ENCODE assay signal across 8 cellular contexts in genomic region chr19:49818691-49819331, GRCh38. TPM values are rescaled to one million over a fixed set of nuclear protein-coding genes. Genes with fewer than 3 reads are reported as not detected.
A peak's percentile ranks its signal among the peaks of the same experiment; 100 is the strongest.
DNase-seq lines count a peak whose midpoint lies in the region; ATAC-seq and TF ChIP-seq lines count a peak whose summit lies in the region.

No MANE protein-coding gene starts in this region.

- no peak for TF ChIP-seq CTCF in DND-41 (IDR thresholded peaks at IDR 0.05; ENCODE audit: borderline replicate concordance, extremely low read depth, low read length, poor library complexity, severe bottlenecking)
- no peak for TF ChIP-seq CTCF in OCI-LY3 (IDR thresholded peaks at IDR 0.05; ENCODE audit: low read depth, low read length)
- TF ChIP-seq CTCF in endodermal cell (conservative IDR thresholded peaks at IDR 0.05), result no peak
- no peak for TF ChIP-seq CTCF in osteocyte (IDR thresholded peaks at IDR 0.05)

- H3K9me3 Mint-ChIP-seq in endodermal cell (no peaks in the 10 kb centered on the region), osteocyte (ENCODE audit: unreplicated experiment) (no peaks in the 10 kb centered on the region)

- peak overlapping the region; percentile 93 for H3K27ac ChIP-seq in DND-41 (ENCODE audit: low read length)
- peak overlapping the region; percentile 71 for H3K27ac ChIP-seq in OCI-LY3 (ENCODE audit: low read length)
- peak overlapping the region; percentile 60 for H3K27ac ChIP-seq in endodermal cell (ENCODE audit: low read depth, low read length)

- H3K4me3 ChIP-seq in DND-41 (ENCODE audit: low read depth in 1 of 2, low read length in 2 of 2) (peak overlapping the region; percentile 88 to 96), OCI-LY3 (ENCODE audit: low read length) (peak overlapping the region; percentile 89), endodermal cell (ENCODE audit: low read length) (peak overlapping the region; percentile 95)

- DNase-seq in DND-41 (no peak), endodermal cell (no peak), osteocyte (ENCODE audit: extremely low spot score, unreplicated experiment) (no peak), NCI-H2081 (lab: John Stamatoyannopoulos, UW) (no peak), GM19238 (ENCODE audit: insufficient read length, low spot score) (no peak)
- no peak for DNase-seq in activated CD8-positive, alpha-beta memory T cell treated with anti-CD3 and anti-CD28 coated beads for 24 hours

- H3K27me3 ChIP-seq in DND-41 (ENCODE audit: insufficient read depth, low read length, poor library complexity) (no peaks in the 10 kb centered on the region), OCI-LY3 (ENCODE audit: low read depth, low read length) (no peaks in the 10 kb centered on the region), endodermal cell (ENCODE audit: control insufficient read depth, insufficient read depth, low read length, poor library complexity, severe bottlenecking) (no peaks in the 10 kb centered on the region)

- H3K27me3 Mint-ChIP-seq in endodermal cell (ENCODE audit: insufficient read depth) (no peaks in the 10 kb centered on the region), osteocyte (ENCODE audit: unreplicated experiment) (no peaks in the 10 kb centered on the region)

- H3K27ac Mint-ChIP-seq in endodermal cell (peak overlapping the region; percentile 97), osteocyte (ENCODE audit: unreplicated experiment) (peak overlapping the region; percentile 100)

- H3K4me3 Mint-ChIP-seq in endodermal cell, result peak overlapping the region; percentile 92
- H3K4me3 Mint-ChIP-seq in osteocyte (ENCODE audit: unreplicated experiment), result peak overlapping the region; percentile 99

- H3K9ac ChIP-seq in DND-41 (ENCODE audit: low read depth, low read length) (peak overlapping the region; percentile 82), OCI-LY3 (ENCODE audit: low read length) (peak overlapping the region; percentile 91), endodermal cell (ENCODE audit: extremely low read depth, low read length, poor library complexity, severe bottlenecking) (peak overlapping the region; percentile 99)

- H3K79me2 ChIP-seq in DND-41 (ENCODE audit: insufficient read depth, low read length) (peaks cover 49% of the 10 kb centered on the region), OCI-LY3 (ENCODE audit: low read length) (peaks cover 42% of the 10 kb centered on the region)

- H3K36me3 ChIP-seq in DND-41 (ENCODE audit: insufficient read depth, low read length) (peaks cover 31% of the 10 kb centered on the region), OCI-LY3 (replicated peaks; ENCODE audit: low read depth, low read length) (peaks cover 22% of the 10 kb centered on the region), endodermal cell (ENCODE audit: control insufficient read depth, insufficient read depth, low read length) (peaks cover 22% of the 10 kb centered on the region)

- no peaks in the 10 kb centered on the region for H3K9me3 ChIP-seq in DND-41 (ENCODE audit: insufficient read depth, low read length, severe bottlenecking)
- no peaks in the 10 kb centered on the region; the same call in 1 of the 2 replicates for H3K9me3 ChIP-seq in OCI-LY3 (ENCODE audit: insufficient read depth, low read length)
- no peaks in the 10 kb centered on the region for H3K9me3 ChIP-seq in endodermal cell (ENCODE audit: control insufficient read depth, low read length)

- peaks cover 7% of the 10 kb centered on the region for H4K20me1 ChIP-seq in DND-41 (ENCODE audit: insufficient read depth, low read length)
- H4K20me1 ChIP-seq in OCI-LY3 (ENCODE audit: insufficient read depth, low read length), result peaks cover 12% of the 10 kb centered on the region

- peaks cover 11% of the 10 kb centered on the region for H3K4me1 Mint-ChIP-seq in endodermal cell
- H3K4me1 Mint-ChIP-seq in osteocyte (ENCODE audit: unreplicated experiment), result peaks cover 14% of the 10 kb centered on the region

- WGBS in endodermal cell (ENCODE audit: insufficient coverage in 1 of 2, insufficient read length in 1 of 2), 2 experiments, result 46 to 61% methylated on average over 5 to 14 of the region's 14 CpGs

- H2AFZ ChIP-seq in DND-41 (ENCODE audit: low read depth, low read length), result peak overlapping the region; percentile 91
- peak overlapping the region; percentile 82 for H2AFZ ChIP-seq in OCI-LY3 (ENCODE audit: low read depth, low read length)

- peaks cover 30% of the 10 kb centered on the region for H3K36me3 Mint-ChIP-seq in endodermal cell (ENCODE audit: low read depth)
- H3K36me3 Mint-ChIP-seq in osteocyte (ENCODE audit: unreplicated experiment), result peaks cover 10% of the 10 kb centered on the region

- H3K4me1 ChIP-seq in DND-41 (ENCODE audit: insufficient read depth, low read length) (peaks cover 26% of the 10 kb centered on the region), OCI-LY3 (ENCODE audit: low read length) (peaks cover 12% of the 10 kb centered on the region), endodermal cell (ENCODE audit: control insufficient read depth, insufficient read depth, low read length) (no peaks in the 10 kb centered on the region)

- ATAC-seq in DND-41 (ENCODE audit: insufficient read depth, low read depth) (no peak), GM18858 (IDR thresholded peaks at IDR 0.05; ENCODE audit: unreplicated experiment) (no peak)

- H3K4me2 ChIP-seq in DND-41 (ENCODE audit: insufficient read depth, low read length) (peak overlapping the region; percentile 87), OCI-LY3 (ENCODE audit: low read length) (peak overlapping the region; percentile 89)

RNA-seq across cellular contexts. Expression of gene MED25, which starts 0.7 kb away (rescaled TPM):
- 10 to 100 TPM; 89.1 to 90.0 TPM for total RNA-seq in endodermal cell
- 83.7 TPM for polyA plus RNA-seq in endodermal cell (2013, experiment 1 of 2)
- polyA plus RNA-seq in endodermal cell (2013, experiment 2 of 2), result 73.4 TPM
- total RNA-seq in osteocyte, result 56.1 and 58.1 TPM in 2 replicates

RNA-seq across cellular contexts. Expression of gene FUZ, which starts 5.7 kb away (rescaled TPM):
- total RNA-seq in endodermal cell, result 10 to 100 TPM; 26.1 to 41.2 TPM
- 33.6 TPM for polyA plus RNA-seq in endodermal cell (2013, experiment 1 of 2)
- polyA plus RNA-seq in endodermal cell (2013, experiment 2 of 2), result 32.8 TPM
- 19.9 and 24.4 TPM in 2 replicates for total RNA-seq in osteocyte

RNA-seq across cellular contexts. Expression of gene PTOV1, which starts 32.1 kb away (rescaled TPM):
- 100 to 1,000 TPM; 279 to 287 TPM for total RNA-seq in endodermal cell
- 359 TPM for polyA plus RNA-seq in endodermal cell (2013, experiment 1 of 2)
- polyA plus RNA-seq in endodermal cell (2013, experiment 2 of 2), result 302 TPM
- 266 and 295 TPM in 2 replicates for total RNA-seq in osteocyte

RNA-seq across cellular contexts. Expression of gene PNKP, which starts 48.6 kb away (rescaled TPM):
- 100 to 1,000 TPM; 161 to 163 TPM for total RNA-seq in endodermal cell
- polyA plus RNA-seq in endodermal cell (2013, experiment 1 of 2), result 78.3 TPM
- 66.1 TPM for polyA plus RNA-seq in endodermal cell (2013, experiment 2 of 2)
- 68.3 and 76.4 TPM in 2 replicates for total RNA-seq in osteocyte

RNA-seq across cellular contexts. Expression of gene AP2A1, which starts 52.0 kb away (rescaled TPM):
- total RNA-seq in endodermal cell (100 to 1,000 TPM; 100 to 110 TPM), osteocyte (130 and 133 TPM in 2 replicates)
- 80.4 TPM for polyA plus RNA-seq in endodermal cell (2013, experiment 1 of 2)
- polyA plus RNA-seq in endodermal cell (2013, experiment 2 of 2), result 71.7 TPM
